20 cellular contexts compared by ENCODE assay signal in genomic region chr17:42394838-42395237, GRCh38.
"Had no signal": no experiment of that assay in that cellular context is flagged by ENCODE, and none has a peak within 500 bp of the region (broad histone marks: within the 10 kb centered on the region; RNA-seq: fewer than 3 reads in every experiment).

No MANE protein-coding gene starts in this region.

- H3K9me3 ChIP-seq: ovary, psoas muscle, SK-N-SH, stomach had no signal

- ATAC-seq: activated CD8-positive, alpha-beta T cell treated with anti-CD3 and anti-CD28 coated beads, Interleukin-2, amount 10 ng/mL, durations not matched to agents 7 days and 5 days; activated naive CD4-positive, alpha-beta T cell treated with anti-CD3 and anti-CD28 coated beads, Interleukin-2, amount 50 U/mL, for 72 hours; effector memory CD8-positive, alpha-beta T cell; foreskin keratinocyte; psoas muscle; right cardiac atrium had no signal

- H3K9me3 Mint-ChIP-seq: activated CD4-positive, alpha-beta T cell treated with anti-CD3 and anti-CD28 coated beads, Interleukin-2, amount 10 ng/mL, durations not matched to agents 24 days and 14 days; activated T-cell treated with anti-CD3 and anti-CD28 coated beads, Interleukin-2, amount 50 U/mL, for 24 hours; effector memory CD8-positive, alpha-beta T cell had no signal

- H3K4me1 ChIP-seq: foreskin keratinocyte, psoas muscle had no signal

- H3K27ac Mint-ChIP-seq: activated CD4-positive, alpha-beta T cell treated with anti-CD3 and anti-CD28 coated beads, Interleukin-2, amount 10 ng/mL, durations not matched to agents 24 days and 14 days; activated CD8-positive, alpha-beta T cell treated with anti-CD3 and anti-CD28 coated beads, Interleukin-2, amount 10 ng/mL, durations not matched to agents 7 days and 5 days; activated T-cell treated with anti-CD3 and anti-CD28 coated beads, Interleukin-2, amount 50 U/mL, for 24 hours; effector memory CD8-positive, alpha-beta T cell had no signal

- DNase-seq: activated CD4-positive, alpha-beta T cell treated with anti-CD3 and anti-CD28 coated beads, Interleukin-2, amount 10 ng/mL, durations not matched to agents 24 days and 14 days; activated CD4-positive, CD25-positive, alpha-beta regulatory T cell; activated CD8-positive, alpha-beta T cell treated with anti-CD3 and anti-CD28 coated beads, Interleukin-2, amount 10 ng/mL, durations not matched to agents 7 days and 5 days; activated T-cell treated with anti-CD3 and anti-CD28 coated beads, Interleukin-2, amount 50 U/mL, for 24 hours; amygdala; dermis blood vessel endothelial cell; effector memory CD8-positive, alpha-beta T cell; foreskin keratinocyte; hippocampal formation; psoas muscle; right cardiac atrium; SK-N-SH; stomach; T-helper 9 cell; trophoblast cell had no signal

- H3K27me3 Mint-ChIP-seq: activated CD4-positive, alpha-beta T cell treated with anti-CD3 and anti-CD28 coated beads, Interleukin-2, amount 10 ng/mL, durations not matched to agents 24 days and 14 days; activated T-cell treated with anti-CD3 and anti-CD28 coated beads, Interleukin-2, amount 50 U/mL, for 24 hours; effector memory CD8-positive, alpha-beta T cell had no signal

- H3K4me3 ChIP-seq: cardiac muscle cell, lung, ovary, psoas muscle, skin epidermis, stomach had no signal

- H3K4me3 Mint-ChIP-seq: activated CD4-positive, alpha-beta T cell treated with anti-CD3 and anti-CD28 coated beads, Interleukin-2, amount 10 ng/mL, durations not matched to agents 24 days and 14 days; activated CD8-positive, alpha-beta T cell treated with anti-CD3 and anti-CD28 coated beads, Interleukin-2, amount 10 ng/mL, durations not matched to agents 7 days and 5 days; activated T-cell treated with anti-CD3 and anti-CD28 coated beads, Interleukin-2, amount 50 U/mL, for 24 hours; effector memory CD8-positive, alpha-beta T cell had no signal

- H3K36me3 ChIP-seq: cardiac muscle cell, ovary, stomach had no signal
